Comparison of ENCODE assay signal across 20 cellular contexts in the genomic region with DNA sequence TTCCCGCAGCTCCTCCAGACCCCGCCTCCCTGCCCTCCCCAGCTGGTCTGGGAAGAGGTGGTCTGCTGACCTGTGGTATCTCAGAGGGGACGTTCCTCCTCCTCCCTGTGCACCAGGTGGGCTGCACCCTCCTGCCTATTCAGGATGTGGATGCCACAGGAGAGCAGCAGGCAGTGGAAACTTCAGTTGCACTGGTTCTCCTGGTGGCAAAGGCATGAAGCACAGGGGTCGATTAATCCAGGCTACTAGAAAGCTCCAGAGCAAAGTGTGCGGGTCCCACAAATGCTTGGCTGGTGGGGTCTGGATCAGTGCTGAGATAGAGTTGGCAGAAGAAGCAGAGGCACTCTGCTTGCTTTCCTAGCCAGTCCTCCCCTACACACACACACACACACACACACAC.
DNase-seq lines count a peak whose midpoint lies in the region; ATAC-seq and TF ChIP-seq lines count a peak whose summit lies in the region.
"Had no signal": no experiment of that assay in that cellular context is flagged by ENCODE, and none has a peak within 500 bp of the region (broad histone marks: within the 10 kb centered on the region; RNA-seq: fewer than 3 reads in every experiment).

No MANE protein-coding gene starts in this region.

- H3K4me1 Mint-ChIP-seq in central memory CD8-positive, alpha-beta T cell, result peaks cover 42% of the 10 kb centered on the region

- no peak for ATAC-seq in central memory CD8-positive, alpha-beta T cell (replicated peaks; ENCODE audit: extremely low read depth, poor library complexity, severe bottlenecking)
- no peak for ATAC-seq in HG02973 (IDR thresholded peaks at IDR 0.05; ENCODE audit: unreplicated experiment)
- ATAC-seq: activated CD4-positive, CD25-positive, alpha-beta regulatory T cell treated with anti-CD3 and anti-CD28 coated beads, Interleukin-2, amount 50 U/mL, for 24 hours; activated T-helper 17 cell treated with anti-CD3 and anti-CD28 coated beads, Interleukin-2, amount 50 U/mL, for 72 hours; foreskin keratinocyte; stimulated activated naive B cell treated with anti-CD40 and anti-IgM and Interleukin-4, amounts not matched to agents 10 μg/mL and 1 μg/mL and 100 μg/mL, for 72 hours had no signal

- DNase-seq in AG10803 (ENCODE audit: low read depth) (no peak), left kidney (ENCODE audit: low read depth, low spot score) (peak; percentile 43), DMS53 (lab: John Stamatoyannopoulos, UW) (no peak), Peyer's patch (no peak), dorsolateral prefrontal cortex (no peak)
- no peak for DNase-seq in central memory CD8-positive, alpha-beta T cell (ENCODE audit: low spot score in 2 of 2)
- DNase-seq: activated naive CD8-positive, alpha-beta T cell treated with anti-CD3 and anti-CD28 coated beads, Interleukin-2, amount 10 ng/mL, durations not matched to agents 7 days and 5 days; foreskin keratinocyte; hippocampal formation; NCI-H1417 treated with DMSO at 0.1 percent for 48 hours; NCI-H510A; NK-92 treated with Interleukin-12 subunit alpha and Interleukin-12 subunit beta, amount 100 ng/mL, for 24 hours; RPMI8226; sigmoid colon; stimulated activated naive B cell treated with anti-CD40 and anti-IgM and Interleukin-4, amounts not matched to agents 10 μg/mL and 1 μg/mL and 100 μg/mL, for 72 hours; testis had no signal

- no peak overlapping the region for H3K4me3 Mint-ChIP-seq in central memory CD8-positive, alpha-beta T cell
- H3K4me3 Mint-ChIP-seq: activated naive CD8-positive, alpha-beta T cell treated with anti-CD3 and anti-CD28 coated beads, Interleukin-2, amount 10 ng/mL, durations not matched to agents 7 days and 5 days; activated T-helper 17 cell treated with anti-CD3 and anti-CD28 coated beads, Interleukin-2, amount 50 U/mL, for 72 hours; stimulated activated naive B cell treated with anti-CD40 and anti-IgM and Interleukin-4, amounts not matched to agents 10 μg/mL and 1 μg/mL and 100 μg/mL, for 72 hours had no signal

- H3K27me3 ChIP-seq in Peyer's patch, result no peaks in the 10 kb centered on the region
- peaks cover 0 to 2% (median 0%) of the 10 kb centered on the region in 45 donors for H3K27me3 ChIP-seq in dorsolateral prefrontal cortex
- H3K27me3 ChIP-seq: foreskin keratinocyte, sigmoid colon, testis had no signal

- TF ChIP-seq CTCF in AG10803 (conservative IDR thresholded peaks at IDR 0.05; ENCODE audit: low read length), result 0 out of 2 replicates have a peak, but pooled peaks have one; percentile 4
- peak; percentile 4; the same call in 1 of the 2 replicates for TF ChIP-seq CTCF in GM12874 (IDR thresholded peaks at IDR 0.05; ENCODE audit: insufficient read depth, low read depth, low read length)
- no peak for TF ChIP-seq CTCF in Peyer's patch (IDR thresholded peaks at IDR 0.05)
- TF ChIP-seq CTCF in dorsolateral prefrontal cortex (IDR thresholded peaks at IDR 0.05 in 54 of 56, conservative IDR thresholded peaks at IDR 0.05 in 2 of 56; ENCODE audit: low read depth in 1 of 56, partially characterized antibody in 56 of 56), result no peak

- H3K27ac ChIP-seq in Peyer's patch, result no peak overlapping the region
- H3K27ac ChIP-seq in dorsolateral prefrontal cortex, result no peak overlapping the region
- H3K27ac ChIP-seq: foreskin keratinocyte, sigmoid colon, testis had no signal

- H3K4me1 ChIP-seq in Peyer's patch, result no peaks in the 10 kb centered on the region
- H3K4me1 ChIP-seq: sigmoid colon, testis had no signal

- H3K36me3 ChIP-seq in Peyer's patch, result peaks cover 0 to 3% (median 0%) of the 10 kb centered on the region in 3 donors

- H3K4me3 ChIP-seq in AG10803 (ENCODE audit: low read length), result no peak overlapping the region
- H3K4me3 ChIP-seq in Peyer's patch, result no peak overlapping the region
- no peak overlapping the region for H3K4me3 ChIP-seq in dorsolateral prefrontal cortex
- H3K4me3 ChIP-seq: sigmoid colon, testis had no signal

- H3K27ac Mint-ChIP-seq in central memory CD8-positive, alpha-beta T cell (ENCODE audit: low read depth), result peak overlapping the region; percentile 2

- H3K27me3 Mint-ChIP-seq in central memory CD8-positive, alpha-beta T cell, result no peaks in the 10 kb centered on the region
- H3K27me3 Mint-ChIP-seq: activated naive CD8-positive, alpha-beta T cell treated with anti-CD3 and anti-CD28 coated beads, Interleukin-2, amount 10 ng/mL, durations not matched to agents 7 days and 5 days; activated T-helper 17 cell treated with anti-CD3 and anti-CD28 coated beads, Interleukin-2, amount 50 U/mL, for 72 hours; stimulated activated naive B cell treated with anti-CD40 and anti-IgM and Interleukin-4, amounts not matched to agents 10 μg/mL and 1 μg/mL and 100 μg/mL, for 72 hours had no signal

- no peak for TF ChIP-seq POLR2A in Peyer's patch (IDR thresholded peaks at IDR 0.05)

- peaks cover 20% of the 10 kb centered on the region for H3K36me3 Mint-ChIP-seq in central memory CD8-positive, alpha-beta T cell (ENCODE audit: insufficient read depth)

- H3K9me3 ChIP-seq in Peyer's patch, result no peaks in the 10 kb centered on the region
- H3K9me3 ChIP-seq: sigmoid colon, testis had no signal

- intact Hi-C loops in dorsolateral prefrontal cortex (cut with DNase I), result no loop called here

- H3K9me3 Mint-ChIP-seq in central memory CD8-positive, alpha-beta T cell, result no peaks in the 10 kb centered on the region
- H3K9me3 Mint-ChIP-seq: activated naive CD8-positive, alpha-beta T cell treated with anti-CD3 and anti-CD28 coated beads, Interleukin-2, amount 10 ng/mL, durations not matched to agents 7 days and 5 days; activated T-helper 17 cell treated with anti-CD3 and anti-CD28 coated beads, Interleukin-2, amount 50 U/mL, for 72 hours; stimulated activated naive B cell treated with anti-CD40 and anti-IgM and Interleukin-4, amounts not matched to agents 10 μg/mL and 1 μg/mL and 100 μg/mL, for 72 hours had no signal

Comparison
In these comparisons a context has a peak if more than half of its experiments do, and no peak if none do; other contexts are left out.
1. CTCF ChIP-seq: peak in AG10803 (single experiment) and GM12874 (single experiment); none in Peyer's patch (0 of 6) and dorsolateral prefrontal cortex (0 of 56).